18 cellular contexts compared by ENCODE assay signal in genomic region chr17:15446036-15446435, GRCh38. TPM values are rescaled to one million over a fixed set of nuclear protein-coding genes. Genes with fewer than 3 reads are reported as not detected.
DNase-seq lines count a peak whose midpoint lies in the region; ATAC-seq, FAIRE-seq and TF ChIP-seq lines count a peak whose summit lies in the region.
"Had no signal": no experiment of that assay in that cellular context is flagged by ENCODE, and none has a peak within 500 bp of the region (broad histone marks: within the 10 kb centered on the region; RNA-seq: fewer than 3 reads in every experiment).

No MANE protein-coding gene starts in this region.

- 95% methylated on average over 10 of the region's 10 CpGs for WGBS in HepG2 (ENCODE audit: low lambda C conversion rate)
- 79% methylated on average over 10 of the region's 10 CpGs for WGBS in right lobe of liver (ENCODE audit: insufficient coverage, low coverage, low lambda C conversion rate, missing lambda C conversion rate)
- WGBS in testis, 2 donors, result 74 to 79% methylated on average over 10 of the region's 10 CpGs
- WGBS in esophagus muscularis mucosa, result 83% methylated on average over 10 of the region's 10 CpGs

- H3F3A ChIP-seq in PC-3 (ENCODE audit: low read length, unreplicated experiment), result no peaks in the 10 kb centered on the region

- TF ChIP-seq POLR2A in HepG2 (IDR thresholded peaks at IDR 0.05; ENCODE audit: insufficient read depth in 1 of 2, low read depth in 2 of 2, low read length in 2 of 2) (no peak), right lobe of liver (IDR thresholded peaks at IDR 0.05) (no peak), testis (IDR thresholded peaks at IDR 0.05) (no peak), esophagus muscularis mucosa (IDR thresholded peaks at IDR 0.05; ENCODE audit: low read depth) (no peak)

- peaks cover 3 to 15% of the 10 kb centered on the region in 2 experiments; a peak in 4 of 5 replicates for H3K36me3 ChIP-seq in HepG2 (replicated peaks in 1 of 2; ENCODE audit: control insufficient read depth in 1 of 2, insufficient read depth in 2 of 2, low read length in 2 of 2)
- no peaks in the 10 kb centered on the region for H3K36me3 ChIP-seq in right lobe of liver
- H3K36me3 ChIP-seq in PC-3 (ENCODE audit: low read depth, low read length), result no peaks in the 10 kb centered on the region
- no peaks in the 10 kb centered on the region for H3K36me3 ChIP-seq in testis (ENCODE audit: low read depth, missing control alignments)
- no peaks in the 10 kb centered on the region for H3K36me3 ChIP-seq in esophagus muscularis mucosa
- H3K36me3 ChIP-seq: Peyer's patch had no signal

- no TSS peak for BruUV-seq in HepG2 (replicated peaks; lab: Mats Ljungman, UMichigan)
- BruUV-seq in PC-3 (replicated peaks; lab: Mats Ljungman, UMichigan), result no TSS peak

- DNase-seq in HepG2 (ENCODE audit: low spot score) (no peak), right lobe of liver (no peak), PC-3 (no peak), foreskin keratinocyte (no peak), testis (peak; percentile 19), esophagus muscularis mucosa (ENCODE audit: extremely low spot score) (no peak)
- DNase-seq: activated effector memory CD4-positive, alpha-beta T cell treated with Interleukin-2 at 50 U/mL for 16 hours; amygdala; GDM1; head of caudate nucleus; NCI-H1930; NCI-H526; Peyer's patch had no signal

- CTCF ChIA-PET in HepG2 (lab: Yijun Ruan, JAX; ENCODE audit: low intra/inter-chr PET ratio, low total read pairs) (interaction anchor here (1.7 kb wide), 1 partner anchor 185 kb away, joined by 7 read pairs; no protein-coding TSS in a partner anchor), PC-3 (lab: Charles Lee) (no interaction called here)

- peak; percentile 35 for TF ChIP-seq CTCF in HepG2 (CRISPR knock-in tag; IDR thresholded peaks at IDR 0.05)
- no peak for TF ChIP-seq CTCF in right lobe of liver (IDR thresholded peaks at IDR 0.05)
- TF ChIP-seq CTCF in PC-3 (conservative IDR thresholded peaks at IDR 0.05; ENCODE audit: low read depth, low read length), result peak; percentile 63
- TF ChIP-seq CTCF in foreskin keratinocyte (conservative IDR thresholded peaks at IDR 0.05), result peak; percentile 21
- TF ChIP-seq CTCF in testis (IDR thresholded peaks at IDR 0.05), result no peak
- no peak for TF ChIP-seq CTCF in esophagus muscularis mucosa (IDR thresholded peaks at IDR 0.05)

- ATAC-seq in HepG2, result no peak
- ATAC-seq in right lobe of liver, result no peak
- ATAC-seq in PC-3, result no peak
- ATAC-seq in foreskin keratinocyte, result no peak
- no peak for ATAC-seq in HG02938 (IDR thresholded peaks at IDR 0.05; ENCODE audit: unreplicated experiment)
- no peak for ATAC-seq in GM21723 (IDR thresholded peaks at IDR 0.05; ENCODE audit: unreplicated experiment)

- H3K4me1 ChIP-seq in HepG2 (ENCODE audit: insufficient read depth, low read length) (no peaks in the 10 kb centered on the region), right lobe of liver (no peaks in the 10 kb centered on the region), PC-3 (ENCODE audit: insufficient read depth, low read length) (no peaks in the 10 kb centered on the region), foreskin keratinocyte (no peaks in the 10 kb centered on the region), testis (no peaks in the 10 kb centered on the region), esophagus muscularis mucosa (peaks cover 4 to 33% (median 11%) of the 10 kb centered on the region in 4 donors)
- H3K4me1 ChIP-seq: Peyer's patch had no signal

- H4K20me1 ChIP-seq in HepG2 (ENCODE audit: insufficient read depth, low read length) (no peaks in the 10 kb centered on the region; the same call in 1 of the 2 replicates), PC-3 (ENCODE audit: low read length) (no peaks in the 10 kb centered on the region)

- POLR2A ChIA-PET in HepG2 (lab: Yijun Ruan, JAX), result no interaction called here
- POLR2A ChIA-PET in PC-3 (lab: Charles Lee; ENCODE audit: unreplicated experiment), result interaction anchor here (0.6 kb wide), 1 partner anchor 18 kb away, joined by 4 read pairs; no protein-coding TSS in a partner anchor

- H3K9me3 ChIP-seq in HepG2 (ENCODE audit: low read length) (no peaks in the 10 kb centered on the region), right lobe of liver (no peaks in the 10 kb centered on the region), PC-3 (ENCODE audit: low read length) (no peaks in the 10 kb centered on the region), testis (no peaks in the 10 kb centered on the region), esophagus muscularis mucosa (no peaks in the 10 kb centered on the region)
- H3K9me3 ChIP-seq: Peyer's patch had no signal

- H3K9ac ChIP-seq in HepG2 (ENCODE audit: insufficient read depth, low read depth, low read length) (no peak overlapping the region), PC-3 (ENCODE audit: low read length) (no peak overlapping the region)

- H3K27ac ChIP-seq in HepG2 (ENCODE audit: extremely low read length, insufficient read depth, low read length) (no peak overlapping the region), right lobe of liver (no peak overlapping the region), PC-3 (ENCODE audit: low read length) (no peak overlapping the region), foreskin keratinocyte (no peak overlapping the region), testis (no peak overlapping the region), esophagus muscularis mucosa (replicated peaks in 1 of 4) (no peak overlapping the region)
- H3K27ac ChIP-seq: epithelial cell of prostate, Peyer's patch had no signal

- H3K4me2 ChIP-seq in HepG2 (ENCODE audit: low read depth, low read length), result no peak overlapping the region
- H3K4me2 ChIP-seq in PC-3 (ENCODE audit: low read length), result no peak overlapping the region

- TF ChIP-seq EP300 in HepG2 (IDR thresholded peaks at IDR 0.05; ENCODE audit: low read depth in 2 of 2, low read length in 2 of 2), result no peak
- no peak for TF ChIP-seq EP300 in HepG2 (CRISPR knock-in tag; IDR thresholded peaks at IDR 0.05; ENCODE audit: borderline replicate concordance)
- no peak for TF ChIP-seq EP300 in esophagus muscularis mucosa (IDR thresholded peaks at IDR 0.05)

- in situ Hi-C loops in HepG2 (cut with HindIII; ENCODE audit: extremely low pct_ligation_motif_present, low pct_unique_long_range_greater_than_20kb), result no loop called here

- no peak overlapping the region for H3K4me3 ChIP-seq in HepG2 (replicated peaks in 1 of 3; ENCODE audit: insufficient read depth in 1 of 3, low read depth in 2 of 3, low read length in 3 of 3)
- H3K4me3 ChIP-seq in right lobe of liver, result no peak overlapping the region
- H3K4me3 ChIP-seq in PC-3 (ENCODE audit: low read length), result no peak overlapping the region
- no peak overlapping the region for H3K4me3 ChIP-seq in testis
- H3K4me3 ChIP-seq in esophagus muscularis mucosa, result no peak overlapping the region
- H3K4me3 ChIP-seq: Peyer's patch had no signal

- H3K79me2 ChIP-seq in HepG2 (ENCODE audit: insufficient read depth, low read length), result no peaks in the 10 kb centered on the region
- H3K79me2 ChIP-seq in PC-3 (ENCODE audit: low read length), result no peaks in the 10 kb centered on the region

- H2AFZ ChIP-seq in HepG2 (ENCODE audit: low read length) (no peak overlapping the region), PC-3 (ENCODE audit: low read length) (no peak overlapping the region)

- H3K27me3 ChIP-seq in HepG2 (ENCODE audit: control insufficient read depth in 1 of 2, insufficient read depth in 2 of 2, low read length in 2 of 2) (no peaks in the 10 kb centered on the region), right lobe of liver (no peaks in the 10 kb centered on the region), PC-3 (ENCODE audit: low read length) (no peaks in the 10 kb centered on the region), foreskin keratinocyte (no peaks in the 10 kb centered on the region), testis (no peaks in the 10 kb centered on the region), esophagus muscularis mucosa (no peaks in the 10 kb centered on the region)
- H3K27me3 ChIP-seq: Peyer's patch had no signal

- no peaks in the 10 kb centered on the region for H3K9me2 ChIP-seq in PC-3 (replicated peaks; ENCODE audit: low read length)

- no peak for FAIRE-seq in HepG2 (lab: Jason Lieb, UNC)
- FAIRE-seq: colon, urothelium cell line had no signal

- intact Hi-C loops in HepG2 (cut with micrococcal nuclease; ENCODE audit: unreplicated experiment) (loop anchor here (5.0 kb wide), 1 partner anchor 184 kb away; no protein-coding TSS in a partner anchor), right lobe of liver (cut with DNase I) (no loop called here), PC-3 (cut with micrococcal nuclease) (no loop called here), testis (cut with DNase I; ENCODE audit: low total_unique reads) (no loop called here), esophagus muscularis mucosa (cut with DNase I) (no loop called here)

- TF ChIP-seq RAD21 in HepG2 (CRISPR knock-in tag; IDR thresholded peaks at IDR 0.05), result no peak

RNA-seq across cellular contexts. Expression of gene CDRT4, which starts 21.4 kb away (rescaled TPM):
- total RNA-seq in HepG2 (2016; rRNA removed; fragmentation: Illumina TruSeq; extraction: Trizol) (1.9 and 5.8 TPM in 2 replicates), right lobe of liver (1 to 10 TPM in 3 of 6 experiments, under 1 TPM in 3; 0.43 to 3.3 (median 1.3) TPM), PC-3 (2014; rRNA removed) (5.0 and 8.9 TPM in 2 replicates), foreskin keratinocyte (0.24 and 0.71 TPM in 2 replicates), testis (10 to 100 TPM; 11.7 to 30.2 TPM), esophagus muscularis mucosa (1 to 10 TPM; 1.6 to 6.6 (median 3.4) TPM)
- 2.1 and 2.8 TPM in 2 replicates for total RNA-seq in HepG2 (2016; cell fraction: cytosol; rRNA removed; fragmentation: Illumina TruSeq; extraction: Trizol; ENCODE audit: low read depth)
- 2.8 and 3.9 TPM in 2 replicates for total RNA-seq in HepG2 (2016; cell fraction: insoluble cytoplasmic fraction; rRNA removed; fragmentation: Illumina TruSeq; extraction: Trizol)
- total RNA-seq in HepG2 (2016; cell fraction: membrane; rRNA removed; fragmentation: Illumina TruSeq; extraction: Trizol), result 0.93 and 2.2 TPM in 2 replicates
- 6.2 and 8.3 TPM in 2 replicates for total RNA-seq in HepG2 (2016; cell fraction: nucleus; rRNA removed; fragmentation: Illumina TruSeq; extraction: Trizol)
- polyA plus RNA-seq in HepG2 (2011; rRNA removed) (12.1 and 12.8 TPM in 2 replicates), foreskin keratinocyte (1.4 and 3.5 TPM in 2 replicates), testis (ENCODE audit: insufficient read depth, low read depth, low replicate concordance) (28.3 TPM)
- 1.4 and 2.4 TPM in 2 replicates for polyA plus RNA-seq in HepG2 (2011; cell fraction: cytosol; rRNA removed)
- polyA plus RNA-seq in HepG2 (2011; cell fraction: nucleus; rRNA removed), result 85.1 and 85.9 TPM in 2 replicates
- 4.8 and 8.8 TPM in 2 replicates for polyA plus RNA-seq in HepG2 (2012)
- polyA plus RNA-seq in HepG2 (2016; cell fraction: cytosol; fragmentation: Illumina TruSeq; extraction: Trizol; ENCODE audit: low read depth), result 0.59 and 0.97 TPM in 2 replicates
- 1.7 and 2.7 TPM in 2 replicates for polyA plus RNA-seq in HepG2 (2016; cell fraction: insoluble cytoplasmic fraction; fragmentation: Illumina TruSeq; extraction: Trizol; ENCODE audit: low read depth)
- polyA plus RNA-seq in HepG2 (2016; cell fraction: membrane; fragmentation: Illumina TruSeq; extraction: Trizol; ENCODE audit: low read depth), result 2.3 and 2.4 TPM in 2 replicates
- 38.4 and 39.4 TPM in 2 replicates for polyA plus RNA-seq in HepG2 (2016; cell fraction: nucleus; fragmentation: Illumina TruSeq; extraction: Trizol; ENCODE audit: insufficient read depth, low read depth)
- polyA minus RNA-seq in HepG2 (2011; rRNA and poly(A)+ RNA removed; ENCODE audit: low replicate concordance), result 9.6 and 12.2 TPM in 2 replicates
- polyA minus RNA-seq in HepG2 (2011; cell fraction: cytosol; rRNA and poly(A)+ RNA removed), result 0.97 TPM in 1 of 2 replicates, not detected in the other
- polyA minus RNA-seq in HepG2 (2011; cell fraction: nucleus; rRNA and poly(A)+ RNA removed), result 22.5 and 27.2 TPM in 2 replicates

Comparison
In these comparisons a context has a peak if more than half of its experiments do, and no peak if none do; other contexts are left out.
1. CTCF ChIP-seq: peak in HepG2 (single experiment), PC-3 (single experiment) and foreskin keratinocyte (single experiment); none in right lobe of liver (0 of 4), testis (0 of 3) and esophagus muscularis mucosa (0 of 3).